ENCODE assay signal across 18 cellular contexts in genomic region chr4:24666816-24667477, GRCh38.
DNase-seq lines count a peak whose midpoint lies in the region; ATAC-seq, FAIRE-seq and TF ChIP-seq lines count a peak whose summit lies in the region.
"Had no signal": no experiment of that assay in that cellular context is flagged by ENCODE, and none has a peak within 500 bp of the region (broad histone marks: within the 10 kb centered on the region; RNA-seq: fewer than 3 reads in every experiment).

No MANE protein-coding gene starts in this region.

- H4K91ac ChIP-seq in trophoblast cell (ENCODE audit: low read depth, low read length), result no peak overlapping the region

- H3K79me1 ChIP-seq in trophoblast cell (ENCODE audit: low read length), result no peaks in the 10 kb centered on the region

- no peak for TF ChIP-seq EP300 in K562 (IDR thresholded peaks at IDR 0.05; ENCODE audit: low read length)

- H2BK5ac ChIP-seq in trophoblast cell (ENCODE audit: low read depth, low read length, poor library complexity), result no peak overlapping the region

- no peak overlapping the region for H3K9ac ChIP-seq in K562 (ENCODE audit: insufficient read depth in 1 of 2, low read depth in 2 of 2, low read length in 2 of 2)
- no peak overlapping the region for H3K9ac ChIP-seq in trophoblast cell (ENCODE audit: low read length)

- in situ Hi-C loops in K562 (cut with MboI), result no loop called here

- no peak overlapping the region for H3K27ac ChIP-seq in K562 (ENCODE audit: extremely low read depth, low read depth, low read length)
- peak overlapping the region in 50 of 59 donors; percentile 67 to 98 (median 91) for H3K27ac ChIP-seq in dorsolateral prefrontal cortex
- H3K27ac ChIP-seq in trophoblast cell (ENCODE audit: low read depth, low read length), result no peak overlapping the region
- no peak overlapping the region for H3K27ac ChIP-seq in small intestine (ENCODE audit: low read depth in 1 of 2, low read length in 1 of 2)
- H3K27ac ChIP-seq: HL-60 had no signal

- 2% methylated on average over 5 of the region's 5 CpGs for WGBS in K562 (ENCODE audit: insufficient coverage, low coverage, missing lambda C conversion rate)
- no CpG with 5 or more reads among the region's 5 CpGs for WGBS in trophoblast cell (ENCODE audit: extremely low coverage, insufficient coverage, insufficient read length)
- WGBS in small intestine, 3 donors, result 58 to 80% (median 68%) methylated on average over 5 of the region's 5 CpGs

- TF ChIP-seq POLR2A in K562 (conservative IDR thresholded peaks at IDR 0.05), result no peak

- ATAC-seq in K562, result no peak
- ATAC-seq: GM12878, HCT116 had no signal

- CTCF ChIA-PET in K562 (lab: Yijun Ruan, JAX; ENCODE audit: low intra/inter-chr PET ratio), result no interaction called here

- H3K4ac ChIP-seq in trophoblast cell (ENCODE audit: low read depth, low read length), result no peak overlapping the region

- H3K18ac ChIP-seq in trophoblast cell (ENCODE audit: low read length), result no peak overlapping the region

- H3K27me3 ChIP-seq in K562 (ENCODE audit: control insufficient read depth in 2 of 2, insufficient read depth in 2 of 2, low read length in 2 of 2), result peaks cover 6 to 21% of the 10 kb centered on the region in 2 experiments; a peak in 4 of 5 replicates
- H3K27me3 ChIP-seq in dorsolateral prefrontal cortex, result peaks cover 0 to 5% (median 0%) of the 10 kb centered on the region in 45 donors
- H3K27me3 ChIP-seq in trophoblast cell (ENCODE audit: insufficient read depth, low read length), result no peaks in the 10 kb centered on the region
- no peaks in the 10 kb centered on the region for H3K27me3 ChIP-seq in small intestine (ENCODE audit: control insufficient read depth in 2 of 2, insufficient read depth in 2 of 2, low read length in 2 of 2)
- H3K27me3 ChIP-seq: BE2C had no signal

- FAIRE-seq in K562 (lab: Jason Lieb, UNC), result no peak
- FAIRE-seq in small intestine (lab: Jason Lieb, UNC), result no peak
- FAIRE-seq: GM12878 had no signal

- POLR2A ChIA-PET in K562 (lab: Yijun Ruan, JAX), result no interaction called here

- no peak overlapping the region for H2BK12ac ChIP-seq in trophoblast cell (ENCODE audit: low read length)

- H3K4me3 ChIP-seq in K562 (no peak overlapping the region), dorsolateral prefrontal cortex (peak overlapping the region in 1 of 59 donors; percentile 7), trophoblast cell (ENCODE audit: low read depth, low read length) (no peak overlapping the region), small intestine (ENCODE audit: low read depth in 1 of 2, low read length in 2 of 2) (no peak overlapping the region)
- H3K4me3 ChIP-seq: GM12878 had no signal

- H3K23ac ChIP-seq in trophoblast cell (ENCODE audit: low read length), result no peak overlapping the region

- no peaks in the 10 kb centered on the region; the same call in 1 of the 2 replicates for H4K20me1 ChIP-seq in K562 (replicated peaks; ENCODE audit: control insufficient read depth, insufficient read depth, low read length)

- no peak overlapping the region for H4K8ac ChIP-seq in trophoblast cell (ENCODE audit: low read depth, low read length)

- H3K9me3 ChIP-seq in K562 (replicated peaks; ENCODE audit: control insufficient read depth, insufficient read depth, low read depth, low read length) (no peaks in the 10 kb centered on the region), trophoblast cell (ENCODE audit: insufficient read depth, low read depth, low read length) (no peaks in the 10 kb centered on the region), small intestine (ENCODE audit: control insufficient read depth, low read depth) (no peaks in the 10 kb centered on the region)
- H3K9me3 ChIP-seq: BE2C had no signal

- DNase-seq in K562 (ENCODE audit: extremely low read depth in 1 of 4, low spot score in 3 of 4) (no peak), dorsolateral prefrontal cortex (no peak), trophoblast cell (peak; percentile 80 to 96), glomerular visceral epithelial cell (ENCODE audit: extremely low spot score) (no peak), EL (no peak), small intestine (no peak)
- DNase-seq: BE2C; CD4-positive, CD25-positive, alpha-beta regulatory T cell; CD8-positive, alpha-beta memory T cell; COR-L47; DMS153; DMS79; GOT3; H7; HFFc6 had no signal

- no peaks in the 10 kb centered on the region for H3K9me1 ChIP-seq in K562 (ENCODE audit: control insufficient read depth, insufficient read depth, low read length)

- no TSS peak for BruUV-seq in K562 (replicated peaks; lab: Mats Ljungman, UMichigan)

- no peak overlapping the region for H3K4me2 ChIP-seq in K562 (ENCODE audit: insufficient read depth, low read length)
- H3K4me2 ChIP-seq in trophoblast cell (ENCODE audit: low read length), result no peak overlapping the region

- no peak for TF ChIP-seq CTCF in K562 (IDR thresholded peaks at IDR 0.05 in 2 of 3, conservative IDR thresholded peaks at IDR 0.05 in 1 of 3; ENCODE audit: insufficient read depth in 2 of 3, low read depth in 1 of 3, low read length in 3 of 3)
- TF ChIP-seq CTCF in dorsolateral prefrontal cortex (IDR thresholded peaks at IDR 0.05 in 54 of 56, conservative IDR thresholded peaks at IDR 0.05 in 2 of 56; ENCODE audit: low read depth in 1 of 56, partially characterized antibody in 56 of 56), result no peak

- no peak overlapping the region for H4K12ac ChIP-seq in trophoblast cell (ENCODE audit: low read depth, low read length)

- no peak for TF ChIP-seq RAD21 in K562 (CRISPR knock-in tag; conservative IDR thresholded peaks at IDR 0.05 in 1 of 2, IDR thresholded peaks at IDR 0.05 in 1 of 2)

- H2AK5ac ChIP-seq in trophoblast cell (ENCODE audit: low read length), result no peak overlapping the region

- H3K4me1 ChIP-seq in K562 (replicated peaks in 1 of 2; ENCODE audit: control insufficient read depth in 2 of 2, insufficient read depth in 2 of 2, low read length in 2 of 2) (no peaks in the 10 kb centered on the region), trophoblast cell (ENCODE audit: control insufficient read depth in 1 of 2, insufficient read depth in 2 of 2, low read length in 2 of 2) (peaks cover 0 to 3% of the 10 kb centered on the region in 2 experiments), small intestine (ENCODE audit: control insufficient read depth in 2 of 2, insufficient read depth in 1 of 2, low read depth in 1 of 2, low read length in 1 of 2) (no peaks in the 10 kb centered on the region)
- H3K4me1 ChIP-seq: BE2C had no signal

- no peak overlapping the region for H2AFZ ChIP-seq in K562 (ENCODE audit: low read depth, low read length)
- H2AFZ ChIP-seq in trophoblast cell (ENCODE audit: insufficient read depth, low read length, poor library complexity), result no peak overlapping the region

- H3K79me2 ChIP-seq in K562 (ENCODE audit: control insufficient read depth, insufficient read depth, low read length) (no peaks in the 10 kb centered on the region), trophoblast cell (ENCODE audit: control insufficient read depth, insufficient read depth, low read length, poor library complexity) (no peaks in the 10 kb centered on the region)

- no peak overlapping the region for H3K14ac ChIP-seq in trophoblast cell (ENCODE audit: low read length)

- intact Hi-C loops in K562 (cut with micrococcal nuclease), result no loop called here
- intact Hi-C loops in dorsolateral prefrontal cortex (cut with DNase I), result no loop called here

- H3K36me3 ChIP-seq in K562 (ENCODE audit: control insufficient read depth, insufficient read depth, low read length) (no peaks in the 10 kb centered on the region), trophoblast cell (ENCODE audit: control insufficient read depth in 1 of 2, insufficient read depth in 2 of 2, low read length in 2 of 2) (no peaks in the 10 kb centered on the region), small intestine (ENCODE audit: control insufficient read depth in 2 of 2, insufficient read depth in 2 of 2, low read length in 2 of 2) (no peaks in the 10 kb centered on the region)
- H3K36me3 ChIP-seq: BE2C had no signal

- no peak overlapping the region for H2BK120ac ChIP-seq in trophoblast cell (ENCODE audit: insufficient read depth, low read length, poor library complexity)

TF ChIP-seq in K562, 482 proteins besides CTCF, POLR2A, EP300 and RAD21:
- no peak for TF ChIP-seq PTTG1 (tag; IDR thresholded peaks at IDR 0.05; ENCODE audit: low read depth)
- TF ChIP-seq RB1 (IDR thresholded peaks at IDR 0.05; ENCODE audit: low read depth), result no peak
- no peak for TF ChIP-seq MCM7 (IDR thresholded peaks at IDR 0.05)
- TF ChIP-seq, protein P1, sequence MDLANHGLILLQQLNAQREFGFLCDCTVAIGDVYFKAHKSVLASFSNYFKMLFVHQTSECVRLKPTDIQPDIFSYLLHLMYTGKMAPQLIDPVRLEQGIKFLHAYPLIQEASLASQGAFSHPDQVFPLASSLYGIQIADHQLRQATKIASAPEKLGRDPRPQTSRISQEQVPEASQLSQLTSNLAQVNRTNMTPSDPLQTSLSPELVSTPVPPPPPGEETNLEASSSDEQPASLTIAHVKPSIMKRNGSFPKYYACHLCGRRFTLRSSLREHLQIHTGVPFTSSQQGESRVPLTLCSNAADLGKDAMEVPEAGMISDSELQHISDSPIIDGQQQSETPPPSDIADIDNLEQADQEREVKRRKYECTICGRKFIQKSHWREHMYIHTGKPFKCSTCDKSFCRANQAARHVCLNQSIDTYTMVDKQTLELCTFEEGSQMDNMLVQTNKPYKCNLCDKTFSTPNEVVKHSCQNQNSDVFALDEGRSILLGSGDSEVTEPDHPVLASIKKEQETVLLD (IDR thresholded peaks at IDR 0.05), result peak; percentile 42; the same call in 1 of the 2 replicates
- no peak for TF ChIP-seq PHB2 (IDR thresholded peaks at IDR 0.05; ENCODE audit: low read depth)
- TF ChIP-seq ZEB2 (IDR thresholded peaks at IDR 0.05), result no peak
- TF ChIP-seq GATA2 (CRISPR knock-in tag; IDR thresholded peaks at IDR 0.05), result peak; percentile 42; the same call in 1 of the 2 replicates
- TF ChIP-seq GATAD2B (IDR thresholded peaks at IDR 0.05; ENCODE audit: borderline replicate concordance), result peak; percentile 61; the same call in 1 of the 2 replicates
- TF ChIP-seq ZC3H11A (IDR thresholded peaks at IDR 0.05; ENCODE audit: low read depth, low read length), result peak; percentile 73; the same call in 1 of the 2 replicates

Comparison
In these comparisons a context has a peak if more than half of its experiments do, and no peak if none do; other contexts are left out.
1. DNase-seq: peak in trophoblast cell (2 of 2); none in K562 (0 of 4), dorsolateral prefrontal cortex (0 of 10), glomerular visceral epithelial cell (single experiment), EL (single experiment) and small intestine (single experiment).
2. H3K27ac ChIP-seq: peak in dorsolateral prefrontal cortex (50 of 59); none in K562 (single experiment), trophoblast cell (single experiment) and small intestine (0 of 2).